ENCODE assay signal across 1 cellular context in the genomic region with DNA sequence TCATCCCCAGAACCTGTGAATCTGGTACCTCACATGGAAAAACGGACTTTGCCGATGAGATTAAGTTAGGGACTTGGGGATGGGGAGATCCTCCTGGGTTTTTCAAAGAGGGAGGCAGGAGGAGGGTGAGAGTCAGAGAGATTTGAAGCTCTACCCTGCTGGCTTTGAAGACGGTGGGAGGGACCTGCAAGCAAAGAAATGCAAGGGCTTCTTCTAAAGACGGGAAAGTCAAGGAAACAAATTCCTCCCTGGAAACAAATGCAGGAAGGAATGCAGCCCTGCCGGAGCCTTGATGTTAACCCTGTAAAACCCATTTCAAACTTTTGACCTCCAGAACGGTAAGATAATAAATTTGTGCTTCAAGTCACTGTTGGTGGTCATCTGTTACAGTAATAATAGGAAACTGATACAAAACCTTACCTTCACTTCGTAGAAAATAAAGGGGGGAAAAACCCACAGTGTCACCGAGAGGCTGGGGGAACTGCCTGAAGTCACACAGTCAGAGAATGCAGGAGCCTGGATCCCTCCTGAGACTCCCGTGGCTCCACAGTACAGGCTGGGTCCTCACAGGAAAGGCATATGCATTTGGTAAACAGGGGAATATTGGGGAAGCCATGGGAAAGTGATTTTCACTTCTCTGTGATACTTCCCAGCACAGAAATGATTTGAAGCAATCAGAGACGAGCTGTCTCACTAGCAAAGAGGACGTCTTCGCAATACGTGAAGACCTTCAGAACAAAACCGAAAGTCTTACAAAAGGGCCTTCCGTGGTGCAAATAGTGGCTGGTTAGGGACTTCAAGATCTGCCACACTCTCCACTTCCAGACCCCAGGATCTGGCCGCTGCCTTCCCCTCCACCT.
TF ChIP-seq lines count a peak whose summit lies in the region.

No MANE protein-coding gene starts in this region.

TF ChIP-seq in GM23338, 12 proteins besides CTCF, POLR2A, EP300 and RAD21 (continued from another document):
- TF ChIP-seq, protein P1, sequence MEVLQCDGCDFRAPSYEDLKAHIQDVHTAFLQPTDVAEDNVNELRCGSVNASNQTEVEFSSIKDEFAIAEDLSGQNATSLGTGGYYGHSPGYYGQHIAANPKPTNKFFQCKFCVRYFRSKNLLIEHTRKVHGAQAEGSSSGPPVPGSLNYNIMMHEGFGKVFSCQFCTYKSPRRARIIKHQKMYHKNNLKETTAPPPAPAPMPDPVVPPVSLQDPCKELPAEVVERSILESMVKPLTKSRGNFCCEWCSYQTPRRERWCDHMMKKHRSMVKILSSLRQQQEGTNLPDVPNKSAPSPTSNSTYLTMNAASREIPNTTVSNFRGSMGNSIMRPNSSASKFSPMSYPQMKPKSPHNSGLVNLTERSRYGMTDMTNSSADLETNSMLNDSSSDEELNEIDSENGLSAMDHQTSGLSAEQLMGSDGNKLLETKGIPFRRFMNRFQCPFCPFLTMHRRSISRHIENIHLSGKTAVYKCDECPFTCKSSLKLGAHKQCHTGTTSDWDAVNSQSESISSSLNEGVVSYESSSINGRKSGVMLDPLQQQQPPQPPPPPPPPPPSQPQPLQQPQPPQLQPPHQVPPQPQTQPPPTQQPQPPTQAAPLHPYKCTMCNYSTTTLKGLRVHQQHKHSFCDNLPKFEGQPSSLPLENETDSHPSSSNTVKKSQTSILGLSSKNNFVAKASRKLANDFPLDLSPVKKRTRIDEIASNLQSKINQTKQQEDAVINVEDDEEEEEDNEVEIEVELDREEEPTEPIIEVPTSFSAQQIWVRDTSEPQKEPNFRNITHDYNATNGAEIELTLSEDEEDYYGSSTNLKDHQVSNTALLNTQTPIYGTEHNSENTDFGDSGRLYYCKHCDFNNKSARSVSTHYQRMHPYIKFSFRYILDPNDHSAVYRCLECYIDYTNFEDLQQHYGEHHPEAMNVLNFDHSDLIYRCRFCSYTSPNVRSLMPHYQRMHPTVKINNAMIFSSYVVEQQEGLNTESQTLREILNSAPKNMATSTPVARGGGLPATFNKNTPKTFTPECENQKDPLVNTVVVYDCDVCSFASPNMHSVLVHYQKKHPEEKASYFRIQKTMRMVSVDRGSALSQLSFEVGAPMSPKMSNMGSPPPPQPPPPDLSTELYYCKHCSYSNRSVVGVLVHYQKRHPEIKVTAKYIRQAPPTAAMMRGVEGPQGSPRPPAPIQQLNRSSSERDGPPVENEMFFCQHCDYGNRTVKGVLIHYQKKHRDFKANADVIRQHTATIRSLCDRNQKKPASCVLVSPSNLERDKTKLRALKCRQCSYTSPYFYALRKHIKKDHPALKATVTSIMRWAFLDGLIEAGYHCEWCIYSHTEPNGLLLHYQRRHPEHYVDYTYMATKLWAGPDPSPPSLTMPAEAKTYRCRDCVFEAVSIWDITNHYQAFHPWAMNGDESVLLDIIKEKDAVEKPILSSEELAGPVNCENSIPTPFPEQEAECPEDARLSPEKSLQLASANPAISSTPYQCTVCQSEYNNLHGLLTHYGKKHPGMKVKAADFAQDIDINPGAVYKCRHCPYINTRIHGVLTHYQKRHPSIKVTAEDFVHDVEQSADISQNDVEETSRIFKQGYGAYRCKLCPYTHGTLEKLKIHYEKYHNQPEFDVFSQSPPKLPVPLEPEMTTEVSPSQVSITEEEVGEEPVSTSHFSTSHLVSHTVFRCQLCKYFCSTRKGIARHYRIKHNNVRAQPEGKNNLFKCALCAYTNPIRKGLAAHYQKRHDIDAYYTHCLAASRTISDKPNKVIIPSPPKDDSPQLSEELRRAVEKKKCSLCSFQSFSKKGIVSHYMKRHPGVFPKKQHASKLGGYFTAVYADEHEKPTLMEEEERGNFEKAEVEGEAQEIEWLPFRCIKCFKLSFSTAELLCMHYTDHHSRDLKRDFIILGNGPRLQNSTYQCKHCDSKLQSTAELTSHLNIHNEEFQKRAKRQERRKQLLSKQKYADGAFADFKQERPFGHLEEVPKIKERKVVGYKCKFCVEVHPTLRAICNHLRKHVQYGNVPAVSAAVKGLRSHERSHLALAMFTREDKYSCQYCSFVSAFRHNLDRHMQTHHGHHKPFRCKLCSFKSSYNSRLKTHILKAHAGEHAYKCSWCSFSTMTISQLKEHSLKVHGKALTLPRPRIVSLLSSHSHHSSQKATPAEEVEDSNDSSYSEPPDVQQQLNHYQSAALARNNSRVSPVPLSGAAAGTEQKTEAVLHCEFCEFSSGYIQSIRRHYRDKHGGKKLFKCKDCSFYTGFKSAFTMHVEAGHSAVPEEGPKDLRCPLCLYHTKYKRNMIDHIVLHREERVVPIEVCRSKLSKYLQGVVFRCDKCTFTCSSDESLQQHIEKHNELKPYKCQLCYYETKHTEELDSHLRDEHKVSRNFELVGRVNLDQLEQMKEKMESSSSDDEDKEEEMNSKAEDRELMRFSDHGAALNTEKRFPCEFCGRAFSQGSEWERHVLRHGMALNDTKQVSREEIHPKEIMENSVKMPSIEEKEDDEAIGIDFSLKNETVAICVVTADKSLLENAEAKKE (CRISPR knock-in tag; IDR thresholded peaks at IDR 0.05), result peak; percentile 89
- TF ChIP-seq, protein P2, sequence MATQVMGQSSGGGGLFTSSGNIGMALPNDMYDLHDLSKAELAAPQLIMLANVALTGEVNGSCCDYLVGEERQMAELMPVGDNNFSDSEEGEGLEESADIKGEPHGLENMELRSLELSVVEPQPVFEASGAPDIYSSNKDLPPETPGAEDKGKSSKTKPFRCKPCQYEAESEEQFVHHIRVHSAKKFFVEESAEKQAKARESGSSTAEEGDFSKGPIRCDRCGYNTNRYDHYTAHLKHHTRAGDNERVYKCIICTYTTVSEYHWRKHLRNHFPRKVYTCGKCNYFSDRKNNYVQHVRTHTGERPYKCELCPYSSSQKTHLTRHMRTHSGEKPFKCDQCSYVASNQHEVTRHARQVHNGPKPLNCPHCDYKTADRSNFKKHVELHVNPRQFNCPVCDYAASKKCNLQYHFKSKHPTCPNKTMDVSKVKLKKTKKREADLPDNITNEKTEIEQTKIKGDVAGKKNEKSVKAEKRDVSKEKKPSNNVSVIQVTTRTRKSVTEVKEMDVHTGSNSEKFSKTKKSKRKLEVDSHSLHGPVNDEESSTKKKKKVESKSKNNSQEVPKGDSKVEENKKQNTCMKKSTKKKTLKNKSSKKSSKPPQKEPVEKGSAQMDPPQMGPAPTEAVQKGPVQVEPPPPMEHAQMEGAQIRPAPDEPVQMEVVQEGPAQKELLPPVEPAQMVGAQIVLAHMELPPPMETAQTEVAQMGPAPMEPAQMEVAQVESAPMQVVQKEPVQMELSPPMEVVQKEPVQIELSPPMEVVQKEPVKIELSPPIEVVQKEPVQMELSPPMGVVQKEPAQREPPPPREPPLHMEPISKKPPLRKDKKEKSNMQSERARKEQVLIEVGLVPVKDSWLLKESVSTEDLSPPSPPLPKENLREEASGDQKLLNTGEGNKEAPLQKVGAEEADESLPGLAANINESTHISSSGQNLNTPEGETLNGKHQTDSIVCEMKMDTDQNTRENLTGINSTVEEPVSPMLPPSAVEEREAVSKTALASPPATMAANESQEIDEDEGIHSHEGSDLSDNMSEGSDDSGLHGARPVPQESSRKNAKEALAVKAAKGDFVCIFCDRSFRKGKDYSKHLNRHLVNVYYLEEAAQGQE (IDR thresholded peaks at IDR 0.05; ENCODE audit: unreplicated experiment), result no peak
- TF ChIP-seq EZH2 (IDR thresholded peaks at IDR 0.05; ENCODE audit: low read depth, unreplicated experiment), result no peak
- no peak for TF ChIP-seq POLR2AphosphoS5 (IDR thresholded peaks at IDR 0.05; ENCODE audit: low read depth)
